1 cellular context compared by ENCODE assay signal in the genomic region with DNA sequence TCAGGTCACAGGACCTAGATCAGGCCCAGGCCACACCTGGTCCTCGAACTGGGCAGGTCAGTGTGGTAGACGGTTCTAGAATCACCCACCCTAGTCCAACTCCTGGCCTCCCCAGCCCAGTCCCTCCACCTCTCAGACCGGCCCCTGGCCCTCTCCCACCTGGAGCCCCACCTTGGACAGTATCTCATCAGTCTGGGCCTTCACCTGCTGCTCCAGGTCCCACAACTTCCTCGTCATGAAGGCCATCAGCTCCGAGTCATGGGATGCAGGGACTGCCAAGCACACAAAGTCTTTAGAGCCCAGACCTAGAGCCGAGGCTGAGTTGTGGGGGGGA.
TF ChIP-seq lines count a peak whose summit lies in the region.

No MANE protein-coding gene starts in this region.

TF ChIP-seq in H1, 55 proteins besides CTCF, POLR2A, EP300 and RAD21:
- TF ChIP-seq KDM5A (IDR thresholded peaks at IDR 0.05; ENCODE audit: low read length) (no peak), SIRT6 (IDR thresholded peaks at IDR 0.05; ENCODE audit: low read length) (no peak), FOSL1 (IDR thresholded peaks at IDR 0.05; ENCODE audit: insufficient read depth, low read depth, low read length) (no peak), CEBPB (IDR thresholded peaks at IDR 0.05; ENCODE audit: low read depth, low read length) (no peak), EGR1 (IDR thresholded peaks at IDR 0.05; ENCODE audit: borderline replicate concordance, low read depth, low read length) (no peak), SRF (IDR thresholded peaks at IDR 0.05; ENCODE audit: low read depth, low read length) (no peak), HDAC2 (IDR thresholded peaks at IDR 0.05; ENCODE audit: borderline replicate concordance in 1 of 2, low read depth in 2 of 2, low read length in 2 of 2) (no peak), RXRA (IDR thresholded peaks at IDR 0.05; ENCODE audit: insufficient read depth, low read depth, low read length) (no peak), GABPA (IDR thresholded peaks at IDR 0.05; ENCODE audit: borderline replicate concordance, insufficient read depth, low read length) (no peak), SUZ12 (IDR thresholded peaks at IDR 0.05; ENCODE audit: low read length) (no peak), KDM1A (IDR thresholded peaks at IDR 0.05; ENCODE audit: borderline replicate concordance, low read length) (no peak), TCF12 (IDR thresholded peaks at IDR 0.05; ENCODE audit: low read depth, low read length) (no peak), SIX5 (IDR thresholded peaks at IDR 0.05; ENCODE audit: low read depth, low read length) (no peak), TEAD4 (IDR thresholded peaks at IDR 0.05; ENCODE audit: low read depth, low read length) (no peak), NRF1 (IDR thresholded peaks at IDR 0.05; ENCODE audit: low read depth, low read length) (no peak), SIN3A (conservative IDR thresholded peaks at IDR 0.05 in 1 of 2, IDR thresholded peaks at IDR 0.05 in 1 of 2; ENCODE audit: low read depth in 1 of 2, low read length in 2 of 2) (no peak), CBX8 (IDR thresholded peaks at IDR 0.05; ENCODE audit: borderline replicate concordance, low read depth, low read length) (no peak)
- TF ChIP-seq, protein P1, sequence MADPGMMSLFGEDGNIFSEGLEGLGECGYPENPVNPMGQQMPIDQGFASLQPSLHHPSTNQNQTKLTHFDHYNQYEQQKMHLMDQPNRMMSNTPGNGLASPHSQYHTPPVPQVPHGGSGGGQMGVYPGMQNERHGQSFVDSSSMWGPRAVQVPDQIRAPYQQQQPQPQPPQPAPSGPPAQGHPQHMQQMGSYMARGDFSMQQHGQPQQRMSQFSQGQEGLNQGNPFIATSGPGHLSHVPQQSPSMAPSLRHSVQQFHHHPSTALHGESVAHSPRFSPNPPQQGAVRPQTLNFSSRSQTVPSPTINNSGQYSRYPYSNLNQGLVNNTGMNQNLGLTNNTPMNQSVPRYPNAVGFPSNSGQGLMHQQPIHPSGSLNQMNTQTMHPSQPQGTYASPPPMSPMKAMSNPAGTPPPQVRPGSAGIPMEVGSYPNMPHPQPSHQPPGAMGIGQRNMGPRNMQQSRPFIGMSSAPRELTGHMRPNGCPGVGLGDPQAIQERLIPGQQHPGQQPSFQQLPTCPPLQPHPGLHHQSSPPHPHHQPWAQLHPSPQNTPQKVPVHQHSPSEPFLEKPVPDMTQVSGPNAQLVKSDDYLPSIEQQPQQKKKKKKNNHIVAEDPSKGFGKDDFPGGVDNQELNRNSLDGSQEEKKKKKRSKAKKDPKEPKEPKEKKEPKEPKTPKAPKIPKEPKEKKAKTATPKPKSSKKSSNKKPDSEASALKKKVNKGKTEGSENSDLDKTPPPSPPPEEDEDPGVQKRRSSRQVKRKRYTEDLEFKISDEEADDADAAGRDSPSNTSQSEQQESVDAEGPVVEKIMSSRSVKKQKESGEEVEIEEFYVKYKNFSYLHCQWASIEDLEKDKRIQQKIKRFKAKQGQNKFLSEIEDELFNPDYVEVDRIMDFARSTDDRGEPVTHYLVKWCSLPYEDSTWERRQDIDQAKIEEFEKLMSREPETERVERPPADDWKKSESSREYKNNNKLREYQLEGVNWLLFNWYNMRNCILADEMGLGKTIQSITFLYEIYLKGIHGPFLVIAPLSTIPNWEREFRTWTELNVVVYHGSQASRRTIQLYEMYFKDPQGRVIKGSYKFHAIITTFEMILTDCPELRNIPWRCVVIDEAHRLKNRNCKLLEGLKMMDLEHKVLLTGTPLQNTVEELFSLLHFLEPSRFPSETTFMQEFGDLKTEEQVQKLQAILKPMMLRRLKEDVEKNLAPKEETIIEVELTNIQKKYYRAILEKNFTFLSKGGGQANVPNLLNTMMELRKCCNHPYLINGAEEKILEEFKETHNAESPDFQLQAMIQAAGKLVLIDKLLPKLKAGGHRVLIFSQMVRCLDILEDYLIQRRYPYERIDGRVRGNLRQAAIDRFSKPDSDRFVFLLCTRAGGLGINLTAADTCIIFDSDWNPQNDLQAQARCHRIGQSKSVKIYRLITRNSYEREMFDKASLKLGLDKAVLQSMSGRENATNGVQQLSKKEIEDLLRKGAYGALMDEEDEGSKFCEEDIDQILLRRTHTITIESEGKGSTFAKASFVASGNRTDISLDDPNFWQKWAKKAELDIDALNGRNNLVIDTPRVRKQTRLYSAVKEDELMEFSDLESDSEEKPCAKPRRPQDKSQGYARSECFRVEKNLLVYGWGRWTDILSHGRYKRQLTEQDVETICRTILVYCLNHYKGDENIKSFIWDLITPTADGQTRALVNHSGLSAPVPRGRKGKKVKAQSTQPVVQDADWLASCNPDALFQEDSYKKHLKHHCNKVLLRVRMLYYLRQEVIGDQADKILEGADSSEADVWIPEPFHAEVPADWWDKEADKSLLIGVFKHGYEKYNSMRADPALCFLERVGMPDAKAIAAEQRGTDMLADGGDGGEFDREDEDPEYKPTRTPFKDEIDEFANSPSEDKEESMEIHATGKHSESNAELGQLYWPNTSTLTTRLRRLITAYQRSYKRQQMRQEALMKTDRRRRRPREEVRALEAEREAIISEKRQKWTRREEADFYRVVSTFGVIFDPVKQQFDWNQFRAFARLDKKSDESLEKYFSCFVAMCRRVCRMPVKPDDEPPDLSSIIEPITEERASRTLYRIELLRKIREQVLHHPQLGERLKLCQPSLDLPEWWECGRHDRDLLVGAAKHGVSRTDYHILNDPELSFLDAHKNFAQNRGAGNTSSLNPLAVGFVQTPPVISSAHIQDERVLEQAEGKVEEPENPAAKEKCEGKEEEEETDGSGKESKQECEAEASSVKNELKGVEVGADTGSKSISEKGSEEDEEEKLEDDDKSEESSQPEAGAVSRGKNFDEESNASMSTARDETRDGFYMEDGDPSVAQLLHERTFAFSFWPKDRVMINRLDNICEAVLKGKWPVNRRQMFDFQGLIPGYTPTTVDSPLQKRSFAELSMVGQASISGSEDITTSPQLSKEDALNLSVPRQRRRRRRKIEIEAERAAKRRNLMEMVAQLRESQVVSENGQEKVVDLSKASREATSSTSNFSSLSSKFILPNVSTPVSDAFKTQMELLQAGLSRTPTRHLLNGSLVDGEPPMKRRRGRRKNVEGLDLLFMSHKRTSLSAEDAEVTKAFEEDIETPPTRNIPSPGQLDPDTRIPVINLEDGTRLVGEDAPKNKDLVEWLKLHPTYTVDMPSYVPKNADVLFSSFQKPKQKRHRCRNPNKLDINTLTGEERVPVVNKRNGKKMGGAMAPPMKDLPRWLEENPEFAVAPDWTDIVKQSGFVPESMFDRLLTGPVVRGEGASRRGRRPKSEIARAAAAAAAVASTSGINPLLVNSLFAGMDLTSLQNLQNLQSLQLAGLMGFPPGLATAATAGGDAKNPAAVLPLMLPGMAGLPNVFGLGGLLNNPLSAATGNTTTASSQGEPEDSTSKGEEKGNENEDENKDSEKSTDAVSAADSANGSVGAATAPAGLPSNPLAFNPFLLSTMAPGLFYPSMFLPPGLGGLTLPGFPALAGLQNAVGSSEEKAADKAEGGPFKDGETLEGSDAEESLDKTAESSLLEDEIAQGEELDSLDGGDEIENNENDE (IDR thresholded peaks at IDR 0.05; ENCODE audit: insufficient replicate concordance, low read length), result no peak
- TF ChIP-seq, protein P2, sequence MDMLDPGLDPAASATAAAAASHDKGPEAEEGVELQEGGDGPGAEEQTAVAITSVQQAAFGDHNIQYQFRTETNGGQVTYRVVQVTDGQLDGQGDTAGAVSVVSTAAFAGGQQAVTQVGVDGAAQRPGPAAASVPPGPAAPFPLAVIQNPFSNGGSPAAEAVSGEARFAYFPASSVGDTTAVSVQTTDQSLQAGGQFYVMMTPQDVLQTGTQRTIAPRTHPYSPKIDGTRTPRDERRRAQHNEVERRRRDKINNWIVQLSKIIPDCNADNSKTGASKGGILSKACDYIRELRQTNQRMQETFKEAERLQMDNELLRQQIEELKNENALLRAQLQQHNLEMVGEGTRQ (IDR thresholded peaks at IDR 0.05; ENCODE audit: low read length), result no peak
- TF ChIP-seq, protein P3, sequence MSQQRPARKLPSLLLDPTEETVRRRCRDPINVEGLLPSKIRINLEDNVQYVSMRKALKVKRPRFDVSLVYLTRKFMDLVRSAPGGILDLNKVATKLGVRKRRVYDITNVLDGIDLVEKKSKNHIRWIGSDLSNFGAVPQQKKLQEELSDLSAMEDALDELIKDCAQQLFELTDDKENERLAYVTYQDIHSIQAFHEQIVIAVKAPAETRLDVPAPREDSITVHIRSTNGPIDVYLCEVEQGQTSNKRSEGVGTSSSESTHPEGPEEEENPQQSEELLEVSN (IDR thresholded peaks at IDR 0.05), result no peak
